Comparison of ENCODE assay signal across 8 cellular contexts in the genomic region with DNA sequence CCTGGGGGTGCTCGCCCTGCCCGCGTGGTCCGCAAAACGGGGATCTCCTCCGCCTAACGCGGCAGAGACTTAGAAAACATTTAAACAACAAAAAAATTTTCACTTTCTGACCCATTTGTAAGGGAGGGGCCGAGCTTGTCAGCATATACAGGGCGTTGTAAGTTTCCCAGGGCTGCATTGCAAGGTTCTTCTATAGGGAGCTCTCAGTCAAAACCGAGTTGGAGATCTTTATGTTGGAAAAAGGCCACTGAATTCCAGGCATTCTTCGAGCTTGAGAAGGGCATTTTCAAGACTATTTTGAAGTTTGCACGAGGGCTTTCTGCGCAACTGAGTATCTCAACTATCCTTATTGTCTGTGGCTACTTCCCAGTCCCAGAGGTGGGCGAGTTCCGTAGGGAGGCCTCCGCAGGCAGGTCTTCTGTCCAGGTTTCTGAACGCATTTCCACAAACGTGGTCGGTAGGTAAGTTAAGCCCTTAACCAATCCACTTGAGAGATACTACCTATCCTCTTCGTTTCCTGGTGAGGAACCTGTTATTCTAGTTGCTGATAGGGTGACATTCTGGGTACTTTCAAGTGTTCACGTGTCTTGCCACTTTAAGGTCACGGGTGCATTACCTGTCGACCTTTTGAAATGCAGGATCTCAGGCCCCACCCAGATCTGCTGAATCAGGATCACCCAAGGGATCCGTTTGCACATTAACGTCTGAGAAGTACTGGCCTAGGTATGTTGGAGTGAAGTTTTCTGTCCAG. TPM values are rescaled to one million over a fixed set of nuclear protein-coding genes. Genes with fewer than 3 reads are reported as not detected.
DNase-seq lines count a peak whose midpoint lies in the region; ATAC-seq, FAIRE-seq and TF ChIP-seq lines count a peak whose summit lies in the region.

No MANE protein-coding gene starts in this region.

- H4K20me1 ChIP-seq in keratinocyte (ENCODE audit: control insufficient read depth, extremely low read depth, insufficient read depth, low read length), result no peaks in the 10 kb centered on the region

- H3K79me2 ChIP-seq in keratinocyte (ENCODE audit: control insufficient read depth, insufficient read depth, low read length), result no peaks in the 10 kb centered on the region

- dilution Hi-C loops in keratinocyte (cut with MboI; ENCODE audit: extremely low pct_ligation_motif_present, low sequenced_read_pairs), result no loop called here

- no peaks in the 10 kb centered on the region for H3K9me3 ChIP-seq in keratinocyte (ENCODE audit: control insufficient read depth, low read depth, low read length)

- CTCF ChIA-PET in activated CD4-positive, alpha-beta T cell treated with anti-CD3 and anti-CD28 coated beads, Interleukin-2, amount 10 ng/mL, durations not matched to agents 7 days and 5 days (lab: Charles Lee), result interaction anchor here (0.8 to 1.3 kb wide), 5 partner anchors 12 to 57 kb away, joined by 3 read pairs; no protein-coding TSS in a partner anchor

- H3K4me2 ChIP-seq in keratinocyte (ENCODE audit: control insufficient read depth, extremely low read depth, insufficient read depth, low read depth, low read length), result peak overlapping the region; percentile 92

- H3K27ac ChIP-seq in keratinocyte (ENCODE audit: control insufficient read depth, insufficient read depth, low read length), result peak overlapping the region; percentile 84

- H3K9me3 Mint-ChIP-seq in activated CD4-positive, alpha-beta T cell treated with anti-CD3 and anti-CD28 coated beads, Interleukin-2, amount 10 ng/mL, durations not matched to agents 7 days and 5 days, result no peaks in the 10 kb centered on the region
- H3K9me3 Mint-ChIP-seq in brain, result peaks cover 0 to 10% (median 3%) of the 10 kb centered on the region in 5 experiments
- no peaks in the 10 kb centered on the region for H3K9me3 Mint-ChIP-seq in stimulated activated naive CD8-positive, alpha-beta T cell treated with anti-CD3 and anti-CD28 coated beads, Interleukin-15, amount 100 ng/mL, for 72 hours

- H3K9ac ChIP-seq in keratinocyte (ENCODE audit: control insufficient read depth, extremely low read depth, insufficient read depth, low read length), result peak overlapping the region; percentile 78

- POLR2A ChIA-PET in activated CD4-positive, alpha-beta T cell treated with anti-CD3 and anti-CD28 coated beads, Interleukin-2, amount 10 ng/mL, durations not matched to agents 7 days and 5 days (lab: Charles Lee), result interaction anchor here (0.6 kb wide), 1 partner anchor 52 kb away, joined by 7 read pairs; no protein-coding TSS in a partner anchor

- H2AFZ ChIP-seq in keratinocyte (ENCODE audit: control insufficient read depth, low read length), result peak overlapping the region; percentile 85

- H3K27me3 ChIP-seq in keratinocyte (ENCODE audit: control insufficient read depth, extremely low read depth, insufficient read depth, low read length), result no peaks in the 10 kb centered on the region

- TF ChIP-seq CTCF in brain (conservative IDR thresholded peaks at IDR 0.05) (no peak), keratinocyte (optimal IDR thresholded peaks at IDR 0.05 in 1 of 3, IDR thresholded peaks at IDR 0.05 in 1 of 3, conservative IDR thresholded peaks at IDR 0.05 in 1 of 3; ENCODE audit: extremely low read depth in 1 of 3, insufficient read depth in 2 of 3, low read length in 3 of 3) (no peak)

- no peak for ATAC-seq in stimulated activated naive CD8-positive, alpha-beta T cell treated with anti-CD3 and anti-CD28 coated beads, Interleukin-15, amount 100 ng/mL, for 72 hours
- no peak for ATAC-seq in HG03469 (IDR thresholded peaks at IDR 0.05; ENCODE audit: unreplicated experiment)

- no peaks in the 10 kb centered on the region for H3K36me3 ChIP-seq in keratinocyte (ENCODE audit: control insufficient read depth in 2 of 2, extremely low read depth in 1 of 2, insufficient read depth in 2 of 2, low read length in 2 of 2)

- DNase-seq in activated CD4-positive, alpha-beta T cell treated with anti-CD3 and anti-CD28 coated beads, Interleukin-2, amount 10 ng/mL, durations not matched to agents 7 days and 5 days, result no peak
- no peak for DNase-seq in activated CD4-positive, alpha-beta T cell treated with anti-CD3 and anti-CD28 coated beads for 1 hour
- DNase-seq in NCI-H2029 treated with DMSO at 0.1 percent for 48 hours (lab: John Stamatoyannopoulos, UW), result peak; percentile 92
- DNase-seq in keratinocyte (ENCODE audit: low read depth, low spot score), result no peak
- no peak for DNase-seq in stimulated activated naive CD8-positive, alpha-beta T cell treated with anti-CD3 and anti-CD28 coated beads, Interleukin-15, amount 100 ng/mL, for 72 hours
- DNase-seq in NCI-H82 treated with DMSO at 0.1 percent for 48 hours (lab: John Stamatoyannopoulos, UW; ENCODE audit: unreplicated experiment), result no peak

- H3K36me3 Mint-ChIP-seq in activated CD4-positive, alpha-beta T cell treated with anti-CD3 and anti-CD28 coated beads, Interleukin-2, amount 10 ng/mL, durations not matched to agents 7 days and 5 days (ENCODE audit: low read depth), result no peaks in the 10 kb centered on the region
- peaks cover 11% of the 10 kb centered on the region for H3K36me3 Mint-ChIP-seq in brain

- H3K4me1 ChIP-seq in keratinocyte (ENCODE audit: control insufficient read depth, extremely low read depth, insufficient read depth, low read length), result peaks cover 14% of the 10 kb centered on the region

- no peaks in the 10 kb centered on the region for H3K27me3 Mint-ChIP-seq in activated CD4-positive, alpha-beta T cell treated with anti-CD3 and anti-CD28 coated beads, Interleukin-2, amount 10 ng/mL, durations not matched to agents 7 days and 5 days
- peaks cover 22% of the 10 kb centered on the region for H3K27me3 Mint-ChIP-seq in brain
- H3K27me3 Mint-ChIP-seq in stimulated activated naive CD8-positive, alpha-beta T cell treated with anti-CD3 and anti-CD28 coated beads, Interleukin-15, amount 100 ng/mL, for 72 hours, result peaks cover 13% of the 10 kb centered on the region

- no peaks in the 10 kb centered on the region for H3K9me1 ChIP-seq in keratinocyte (ENCODE audit: control insufficient read depth, extremely low read depth, insufficient read depth, low read length)

- H3K4me3 ChIP-seq in keratinocyte (ENCODE audit: control insufficient read depth in 2 of 3, extremely low read depth in 1 of 3, insufficient read depth in 2 of 3, low read depth in 1 of 3, low read length in 3 of 3), result peak overlapping the region; percentile 64 to 92 (median 83)

- peaks cover 19% of the 10 kb centered on the region for H3K4me1 Mint-ChIP-seq in activated CD4-positive, alpha-beta T cell treated with anti-CD3 and anti-CD28 coated beads, Interleukin-2, amount 10 ng/mL, durations not matched to agents 7 days and 5 days
- peaks cover 10% of the 10 kb centered on the region for H3K4me1 Mint-ChIP-seq in brain
- H3K4me1 Mint-ChIP-seq in stimulated activated naive CD8-positive, alpha-beta T cell treated with anti-CD3 and anti-CD28 coated beads, Interleukin-15, amount 100 ng/mL, for 72 hours, result peaks cover 18% of the 10 kb centered on the region

- FAIRE-seq in keratinocyte (lab: Jason Lieb, UNC), result peak; percentile 85

- peak overlapping the region; percentile 95 for H3K4me3 Mint-ChIP-seq in activated CD4-positive, alpha-beta T cell treated with anti-CD3 and anti-CD28 coated beads, Interleukin-2, amount 10 ng/mL, durations not matched to agents 7 days and 5 days
- H3K4me3 Mint-ChIP-seq in brain, result peak overlapping the region; percentile 90 to 93 (median 91)
- H3K4me3 Mint-ChIP-seq in stimulated activated naive CD8-positive, alpha-beta T cell treated with anti-CD3 and anti-CD28 coated beads, Interleukin-15, amount 100 ng/mL, for 72 hours, result peak overlapping the region; percentile 93

- H3K27ac Mint-ChIP-seq in activated CD4-positive, alpha-beta T cell treated with anti-CD3 and anti-CD28 coated beads, Interleukin-2, amount 10 ng/mL, durations not matched to agents 7 days and 5 days, result peak overlapping the region; percentile 87
- H3K27ac Mint-ChIP-seq in brain, result peak overlapping the region in 3 of 5 experiments; percentile 26 to 84 (median 75)
- H3K27ac Mint-ChIP-seq in stimulated activated naive CD8-positive, alpha-beta T cell treated with anti-CD3 and anti-CD28 coated beads, Interleukin-15, amount 100 ng/mL, for 72 hours, result peak overlapping the region in 1 of 2 donors; percentile 80

RNA-seq across cellular contexts. Expression of a gene that starts 51.5 kb away (rescaled TPM):
- 10 to 100 TPM; 21.4 to 24.5 TPM for total RNA-seq in activated CD4-positive, alpha-beta T cell treated with anti-CD3 and anti-CD28 coated beads, Interleukin-2, amount 10 ng/mL, durations not matched to agents 7 days and 5 days
- 71.8 TPM for polyA plus RNA-seq in brain (ENCODE audit: insufficient read depth, low read depth, low replicate concordance)
- 34.9 to 74.8 TPM (median 65.5 TPM) in 3 replicates for polyA plus RNA-seq in keratinocyte
- 80.3 TPM for polyA plus RNA-seq in keratinocyte (2011; ENCODE audit: low read depth)
- polyA plus RNA-seq in keratinocyte (2011; cell fraction: cytosol; rRNA removed), result 29.8 and 43.8 TPM in 2 replicates
- 81.2 and 90.1 TPM in 2 replicates for polyA plus RNA-seq in keratinocyte (2011; cell fraction: nucleus; rRNA removed)
- 69.1 and 83.8 TPM in 2 replicates for polyA plus RNA-seq in keratinocyte (2012; ENCODE audit: low replicate concordance)
- polyA minus RNA-seq in keratinocyte, result 26.5 to 64.6 TPM (median 29.1 TPM) in 3 replicates
- 45.5 TPM for polyA minus RNA-seq in keratinocyte (2011; cell fraction: cytosol; rRNA and poly(A)+ RNA removed)
- polyA minus RNA-seq in keratinocyte (2011; cell fraction: nucleus; rRNA and poly(A)+ RNA removed), result 70.3 and 120 TPM in 2 replicates
